9 cellular contexts compared by ENCODE assay signal in the genomic region with DNA sequence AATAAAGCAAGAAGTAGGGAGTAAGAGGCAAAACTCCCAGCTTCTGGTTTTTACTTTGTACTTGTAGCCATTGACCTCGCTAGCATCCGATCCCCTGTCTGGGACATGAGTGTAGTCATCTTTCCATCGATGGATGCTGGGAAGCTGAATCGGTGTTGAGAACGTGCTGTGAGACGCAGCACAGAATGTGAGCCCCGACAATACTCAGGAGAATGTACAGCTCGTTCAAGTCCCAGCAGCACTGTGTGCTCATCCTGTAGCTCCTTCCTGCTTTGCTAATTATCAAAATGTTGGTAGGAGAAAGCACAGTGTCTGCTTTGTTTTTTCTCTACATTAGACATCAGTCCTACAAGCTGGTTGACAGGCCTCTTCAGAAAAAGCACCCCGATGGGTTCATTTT. TPM values are rescaled to one million over a fixed set of nuclear protein-coding genes. Genes with fewer than 3 reads are reported as not detected.
DNase-seq lines count a peak whose midpoint lies in the region; ATAC-seq and TF ChIP-seq lines count a peak whose summit lies in the region.
"Had no signal": no experiment of that assay in that cellular context is flagged by ENCODE, and none has a peak within 500 bp of the region (broad histone marks: within the 10 kb centered on the region; RNA-seq: fewer than 3 reads in every experiment).

No MANE protein-coding gene starts in this region.

- peaks cover 4% of the 10 kb centered on the region for H3K79me2 ChIP-seq in fibroblast of lung (ENCODE audit: control insufficient read depth, insufficient read depth, low read length)
- no peaks in the 10 kb centered on the region for H3K79me2 ChIP-seq in osteoblast (ENCODE audit: insufficient read depth, low read length)

- intact Hi-C loops in Right ventricle myocardium inferior (cut with DNase I) = no loop called here
- intact Hi-C loops in uterus (cut with DNase I; ENCODE audit: low total_unique reads) = no loop called here
- intact Hi-C loops in activated naive CD4-positive, alpha-beta T cell treated with anti-CD3 and anti-CD28 coated beads for 36 hours (cut with micrococcal nuclease) = no loop called here

- TF ChIP-seq POLR2A in uterus (IDR thresholded peaks at IDR 0.05) = no peak

- peaks cover 2% of the 10 kb centered on the region for H3K9me3 Mint-ChIP-seq in activated naive CD4-positive, alpha-beta T cell treated with anti-CD3 and anti-CD28 coated beads for 36 hours

- H4K20me1 ChIP-seq in fibroblast of lung (ENCODE audit: control insufficient read depth, extremely low read depth, insufficient read depth, low read length) = no peaks in the 10 kb centered on the region
- peaks cover 6% of the 10 kb centered on the region for H4K20me1 ChIP-seq in osteoblast (ENCODE audit: insufficient read depth, low read length)

- H3K4me3 Mint-ChIP-seq in activated naive CD4-positive, alpha-beta T cell treated with anti-CD3 and anti-CD28 coated beads for 36 hours = no peak overlapping the region

- no peaks in the 10 kb centered on the region for H3K9me3 ChIP-seq in cardiac muscle cell (ENCODE audit: low read depth)
- no peaks in the 10 kb centered on the region for H3K9me3 ChIP-seq in fibroblast of lung (ENCODE audit: control insufficient read depth, insufficient read depth, low read depth, low read length)
- no peaks in the 10 kb centered on the region for H3K9me3 ChIP-seq in osteoblast (ENCODE audit: low read depth, low read length)
- no peaks in the 10 kb centered on the region for H3K9me3 ChIP-seq in uterus

- peaks cover 34% of the 10 kb centered on the region for H3K27me3 Mint-ChIP-seq in activated naive CD4-positive, alpha-beta T cell treated with anti-CD3 and anti-CD28 coated beads for 36 hours (ENCODE audit: low read depth)

- no peak for TF ChIP-seq CTCF in cardiac muscle cell (IDR thresholded peaks at IDR 0.05; ENCODE audit: low read depth, low read length)
- TF ChIP-seq CTCF in fibroblast of lung (conservative IDR thresholded peaks at IDR 0.05 in 1 of 2, IDR thresholded peaks at IDR 0.05 in 1 of 2; ENCODE audit: low read depth in 1 of 2, low read length in 2 of 2) = no peak
- no peak for TF ChIP-seq CTCF in osteoblast (IDR thresholded peaks at IDR 0.05; ENCODE audit: extremely low read depth, low read depth, low read length)
- no peak for TF ChIP-seq CTCF in uterus (IDR thresholded peaks at IDR 0.05)

- peaks cover 11% of the 10 kb centered on the region for H3K27me3 ChIP-seq in cardiac muscle cell
- no peaks in the 10 kb centered on the region for H3K27me3 ChIP-seq in fibroblast of lung (ENCODE audit: control insufficient read depth, insufficient read depth, low read length)
- H3K27me3 ChIP-seq in osteoblast (ENCODE audit: insufficient read depth, low read length) = no peaks in the 10 kb centered on the region
- H3K27me3 ChIP-seq in uterus = no peaks in the 10 kb centered on the region

- no peak overlapping the region for H3K9ac ChIP-seq in fibroblast of lung (ENCODE audit: insufficient read depth, low read length)

- CTCF ChIA-PET in activated naive CD4-positive, alpha-beta T cell treated with anti-CD3 and anti-CD28 coated beads for 36 hours (lab: Charles Lee) = interaction anchor here (1.8 to 2.1 kb wide), 2 partner anchors 14 to 75 kb away, joined by 5 to 7 read pairs; no protein-coding TSS in a partner anchor

- H2AFZ ChIP-seq in fibroblast of lung (ENCODE audit: low read length) = peak overlapping the region; percentile 17
- H2AFZ ChIP-seq in osteoblast (ENCODE audit: low read length) = peak overlapping the region; percentile 56

- no peaks in the 10 kb centered on the region for H3K36me3 ChIP-seq in cardiac muscle cell
- H3K36me3 ChIP-seq in fibroblast of lung (ENCODE audit: control insufficient read depth, insufficient read depth, low read length) = no peaks in the 10 kb centered on the region
- H3K36me3 ChIP-seq in osteoblast (ENCODE audit: insufficient read depth, low read length) = no peaks in the 10 kb centered on the region
- no peaks in the 10 kb centered on the region for H3K36me3 ChIP-seq in uterus

- ATAC-seq in Right ventricle myocardium inferior (no peak), GM21390 (IDR thresholded peaks at IDR 0.05; ENCODE audit: unreplicated experiment) (no peak), GM19397 (IDR thresholded peaks at IDR 0.05; ENCODE audit: unreplicated experiment) (no peak)

- no peak overlapping the region for H3K27ac Mint-ChIP-seq in activated naive CD4-positive, alpha-beta T cell treated with anti-CD3 and anti-CD28 coated beads for 36 hours

- H3K27ac ChIP-seq in cardiac muscle cell = no peak overlapping the region
- H3K27ac ChIP-seq in fibroblast of lung (ENCODE audit: insufficient read depth, low read length) = peak overlapping the region; percentile 80
- H3K27ac ChIP-seq in osteoblast (ENCODE audit: low read depth, low read length) = peak overlapping the region; percentile 60
- peak overlapping the region; percentile 59 to 99 for H3K27ac ChIP-seq in uterus

- peak overlapping the region; percentile 97 for H3K4me2 ChIP-seq in fibroblast of lung (ENCODE audit: extremely low read depth, insufficient read depth, low read length)
- peak overlapping the region; percentile 92 for H3K4me2 ChIP-seq in osteoblast (ENCODE audit: insufficient read depth, low read length)

- peak overlapping the region; percentile 9 for H3K4me3 ChIP-seq in cardiac muscle cell
- peak overlapping the region; percentile 32 to 62 (median 46) for H3K4me3 ChIP-seq in fibroblast of lung (replicated peaks in 1 of 4; ENCODE audit: control extremely low read depth in 1 of 4, insufficient read depth in 1 of 4, low read depth in 3 of 4, low read length in 4 of 4)
- peak overlapping the region; percentile 76 for H3K4me3 ChIP-seq in osteoblast (ENCODE audit: insufficient read depth, low read length)
- peak overlapping the region; percentile 35 to 43 for H3K4me3 ChIP-seq in uterus

- H3K36me3 Mint-ChIP-seq in activated naive CD4-positive, alpha-beta T cell treated with anti-CD3 and anti-CD28 coated beads for 36 hours (ENCODE audit: low read depth) = peaks cover 7% of the 10 kb centered on the region

- DNase-seq in cardiac muscle cell (ENCODE audit: low read depth in 1 of 2, low spot score in 1 of 2) (peak; percentile 9 to 29), Right ventricle myocardium inferior (ENCODE audit: missing footprints) (no peak), fibroblast of lung (ENCODE audit: low read depth in 2 of 2) (peak; percentile 18 to 43), osteoblast (ENCODE audit: insufficient read length, low spot score, missing footprints) (peak; percentile 67), uterus (no peak)
- DNase-seq in activated naive CD4-positive, alpha-beta T cell treated with anti-CD3 and anti-CD28 coated beads for 36 hours = no peak
- DNase-seq: NCI-H1417 had no signal

- H3K4me1 ChIP-seq in cardiac muscle cell (ENCODE audit: low read depth) = peaks cover 22% of the 10 kb centered on the region
- H3K4me1 ChIP-seq in fibroblast of lung (ENCODE audit: control insufficient read depth, extremely low read depth, insufficient read depth, low read length) = peaks cover 26% of the 10 kb centered on the region
- peaks cover 32% of the 10 kb centered on the region for H3K4me1 ChIP-seq in osteoblast (ENCODE audit: insufficient read depth, low read length)
- peaks cover 9 to 17% of the 10 kb centered on the region in 2 donors for H3K4me1 ChIP-seq in uterus

- H3K4me1 Mint-ChIP-seq in activated naive CD4-positive, alpha-beta T cell treated with anti-CD3 and anti-CD28 coated beads for 36 hours (ENCODE audit: low read depth) = peaks cover 13% of the 10 kb centered on the region

RNA-seq across cellular contexts. Expression of a gene that starts 56.6 kb away (rescaled TPM):
- total RNA-seq in cardiac muscle cell (36.6 and 38.2 TPM in 2 replicates), Right ventricle myocardium inferior (22.5 TPM), fibroblast of lung (60.4 and 85.7 TPM in 2 replicates), osteoblast (56.3 and 57.5 TPM in 2 replicates), uterus (10 to 100 TPM; 51.7 to 86.7 (median 68.1) TPM)
- polyA plus RNA-seq in cardiac muscle cell (49.0 and 51.3 TPM in 2 replicates), fibroblast of lung (44.1 and 54.5 TPM in 2 replicates)
- polyA plus RNA-seq in fibroblast of lung (2012) = 34.3 and 41.9 TPM in 2 replicates
- 53.5 and 56.9 TPM in 2 replicates for polyA minus RNA-seq in fibroblast of lung (ENCODE audit: low replicate concordance)
- total RNA-seq in activated naive CD4-positive, alpha-beta T cell treated with anti-CD3 and anti-CD28 coated beads for 36 hours = 1 to 10 TPM; 4.0 to 6.4 TPM

Comparison
In these comparisons a context has a peak if more than half of its experiments do, and no peak if none do; other contexts are left out.
1. DNase-seq: peak in cardiac muscle cell (2 of 2), fibroblast of lung (2 of 2) and osteoblast (single experiment); none in Right ventricle myocardium inferior (single experiment), uterus (0 of 2) and activated naive CD4-positive, alpha-beta T cell treated with anti-CD3 and anti-CD28 coated beads for 36 hours (single experiment).
2. H3K4me3 ChIP-seq: peak in every context shown above with its lines; median percentile 76 in osteoblast; 46 in fibroblast of lung; 39 in uterus; 9 in cardiac muscle cell.